1 cellular context compared by ENCODE assay signal in genomic region chr17:1270210-1271019, GRCh38.
TF ChIP-seq lines count a peak whose summit lies in the region.

Gene BHLHA9, plus strand, starts transcription at chr17:1270444. Its CDS starts 120 bp downstream, at chr17:1270564.

TF ChIP-seq in H1, 55 proteins besides CTCF, POLR2A, EP300 and RAD21 (continued from another document):
- TF ChIP-seq ATF3 (IDR thresholded peaks at IDR 0.05; ENCODE audit: insufficient read depth, low read depth, low read length) (no peak), RBBP5 (IDR thresholded peaks at IDR 0.05; ENCODE audit: borderline replicate concordance, low read depth, low read length) (no peak), TAF1 (IDR thresholded peaks at IDR 0.05; ENCODE audit: low read depth, low read length) (0 out of 2 replicates have a peak, but pooled peaks have one; percentile 16), FOSL1 (IDR thresholded peaks at IDR 0.05; ENCODE audit: insufficient read depth, low read depth, low read length) (no peak), E2F6 (IDR thresholded peaks at IDR 0.05) (peak; percentile 66; the same call in 1 of the 2 replicates), ZNF274 (IDR thresholded peaks at IDR 0.05; ENCODE audit: borderline replicate concordance, extremely low read depth, low read length) (no peak), TEAD4 (IDR thresholded peaks at IDR 0.05; ENCODE audit: low read depth, low read length) (no peak), JUN (IDR thresholded peaks at IDR 0.05; ENCODE audit: low read depth, low read length) (no peak), NANOG (IDR thresholded peaks at IDR 0.05; ENCODE audit: insufficient read depth, low read depth, low read length, poor library complexity, severe bottlenecking) (no peak), KDM1A (IDR thresholded peaks at IDR 0.05; ENCODE audit: borderline replicate concordance, low read length) (no peak), CREB1 (IDR thresholded peaks at IDR 0.05) (no peak), CHD1 (IDR thresholded peaks at IDR 0.05; ENCODE audit: low read depth, low read length) (no peak), SP1 (IDR thresholded peaks at IDR 0.05; ENCODE audit: low read depth, low read length) (no peak), KDM4A (IDR thresholded peaks at IDR 0.05; ENCODE audit: low read depth, low read length, severe bottlenecking) (no peak), POLR2AphosphoS5 (IDR thresholded peaks at IDR 0.05; ENCODE audit: low read depth, low read length) (no peak), EZH2 (IDR thresholded peaks at IDR 0.05; ENCODE audit: low read depth, low read length, severe bottlenecking) (no peak), CEBPB (IDR thresholded peaks at IDR 0.05; ENCODE audit: low read depth, low read length) (no peak), MAFK (IDR thresholded peaks at IDR 0.05; ENCODE audit: low read depth, low read length) (no peak), RFX5 (IDR thresholded peaks at IDR 0.05; ENCODE audit: borderline replicate concordance, low read depth, low read length) (no peak), MAX (IDR thresholded peaks at IDR 0.05) (peak; percentile 86), SIN3A (conservative IDR thresholded peaks at IDR 0.05 in 1 of 2, IDR thresholded peaks at IDR 0.05 in 1 of 2; ENCODE audit: low read depth in 1 of 2, low read length in 2 of 2) (no peak)
